In the genomic region with DNA sequence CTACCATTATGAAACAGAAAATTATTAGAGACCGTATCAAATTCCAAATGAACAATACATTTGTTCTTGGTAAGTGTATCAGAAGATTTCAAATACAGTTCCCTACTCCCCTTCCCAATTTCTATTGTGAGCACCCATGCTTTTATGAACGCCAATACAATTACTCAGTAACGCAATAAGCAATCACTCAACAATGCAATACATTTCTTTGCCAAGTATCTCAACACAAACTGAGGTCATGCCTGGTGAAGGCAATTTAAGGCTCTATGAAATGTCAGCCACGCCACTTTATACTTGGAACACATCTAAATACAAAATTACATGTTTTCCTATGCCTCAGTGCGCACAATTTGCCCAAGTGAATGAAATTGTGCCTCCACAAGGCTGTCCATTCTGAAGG, we compare ENCODE assay signal across 9 cellular contexts. TPM values are rescaled to one million over a fixed set of nuclear protein-coding genes. Genes with fewer than 3 reads are reported as not detected.
DNase-seq lines count a peak whose midpoint lies in the region; ATAC-seq and TF ChIP-seq lines count a peak whose summit lies in the region.
"Had no signal": no experiment of that assay in that cellular context is flagged by ENCODE, and none has a peak within 500 bp of the region (broad histone marks: within the 10 kb centered on the region; RNA-seq: fewer than 3 reads in every experiment).

No MANE protein-coding gene starts in this region.

- H3K27ac ChIP-seq in DOHH2 (ENCODE audit: low read depth, low read length) (peak overlapping the region; percentile 59), PC-9 (peak overlapping the region; percentile 64; the same call in 1 of the 2 replicates), esophagus (ENCODE audit: low read depth in 2 of 2, low read length in 1 of 2) (peak overlapping the region in 1 of 2 donors; percentile 80)
- H3K27ac ChIP-seq: SJSA1 had no signal

- no peaks in the 10 kb centered on the region for H3F3A ChIP-seq in DOHH2 (ENCODE audit: control insufficient read depth, insufficient read depth)
- no peaks in the 10 kb centered on the region for H3F3A ChIP-seq in PC-9 (ENCODE audit: insufficient read depth, low read depth)

- DNase-seq in PC-9 = no peak
- DNase-seq in osteocyte (ENCODE audit: extremely low spot score, unreplicated experiment) = no peak
- no peak for DNase-seq in anterior cingulate cortex (lab: John Stamatoyannopoulos, UW)

- H3K4me3 ChIP-seq in DOHH2 (ENCODE audit: low read length) (peak overlapping the region; percentile 77), PC-9 (peak overlapping the region; percentile 57; the same call in 1 of the 2 replicates), esophagus (ENCODE audit: low read depth in 1 of 2, low read length in 2 of 2) (peak overlapping the region; percentile 50 to 72)
- H3K4me3 ChIP-seq: SJSA1 had no signal

- H3K4me2 ChIP-seq in DOHH2 (ENCODE audit: low read length) (peak overlapping the region; percentile 73), PC-9 (peak overlapping the region; percentile 68)

- intact Hi-C loops in PC-9 (cut with micrococcal nuclease; ENCODE audit: unreplicated experiment) = loop anchor here (5.0 to 10.0 kb wide), 2 partner anchors 792 to 1904 kb away; no protein-coding TSS in a partner anchor

- H3K79me2 ChIP-seq in DOHH2 (ENCODE audit: control insufficient read depth, low read length) = 0 out of 2 replicates have a peak, but pooled peaks cover 2% of the 10 kb centered on the region
- H3K79me2 ChIP-seq in PC-9 (ENCODE audit: low read depth) = no peaks in the 10 kb centered on the region

- ATAC-seq in GM19395 (IDR thresholded peaks at IDR 0.05; ENCODE audit: unreplicated experiment) = no peak
- no peak for ATAC-seq in GM18502 (IDR thresholded peaks at IDR 0.05; ENCODE audit: poor library complexity, unreplicated experiment)
- no peak for ATAC-seq in HG02981 (IDR thresholded peaks at IDR 0.05; ENCODE audit: unreplicated experiment)

- no peaks in the 10 kb centered on the region for H3K9me3 ChIP-seq in DOHH2 (ENCODE audit: control insufficient read depth, insufficient read depth, low read length)
- no peaks in the 10 kb centered on the region for H3K9me3 ChIP-seq in PC-9 (ENCODE audit: insufficient read depth, low read depth)
- no peaks in the 10 kb centered on the region for H3K9me3 ChIP-seq in esophagus (ENCODE audit: control insufficient read depth in 2 of 2, insufficient read depth in 1 of 2, low read depth in 1 of 2, low read length in 1 of 2)
- H3K9me3 ChIP-seq: SJSA1 had no signal

- H3K36me3 Mint-ChIP-seq in osteocyte (ENCODE audit: unreplicated experiment) = no peaks in the 10 kb centered on the region

- peak overlapping the region; percentile 88 for H3K4me3 Mint-ChIP-seq in osteocyte (ENCODE audit: unreplicated experiment)

- TF ChIP-seq CTCF in DOHH2 (IDR thresholded peaks at IDR 0.05; ENCODE audit: low read depth, low read length, poor library complexity, severe bottlenecking) (no peak), PC-9 (conservative IDR thresholded peaks at IDR 0.05) (no peak), osteocyte (IDR thresholded peaks at IDR 0.05) (no peak)

- H3K36me3 ChIP-seq in DOHH2 (ENCODE audit: control insufficient read depth, low read length) (no peaks in the 10 kb centered on the region), PC-9 (ENCODE audit: low read depth) (no peaks in the 10 kb centered on the region), esophagus (ENCODE audit: control insufficient read depth in 2 of 2, insufficient read depth in 2 of 2, low read length in 1 of 2) (peaks cover 0 to 5% of the 10 kb centered on the region in 2 donors)
- H3K36me3 ChIP-seq: SJSA1 had no signal

- H3K27ac Mint-ChIP-seq in osteocyte (ENCODE audit: unreplicated experiment) = peak overlapping the region; percentile 60

- H3K4me1 ChIP-seq in DOHH2 (ENCODE audit: control insufficient read depth, low read length) (peaks cover 38% of the 10 kb centered on the region), PC-9 (replicated peaks; ENCODE audit: insufficient read depth) (no peaks in the 10 kb centered on the region), esophagus (ENCODE audit: control insufficient read depth in 2 of 2, insufficient read depth in 2 of 2, low read length in 1 of 2) (no peaks in the 10 kb centered on the region)
- H3K4me1 ChIP-seq: SJSA1 had no signal

- no TSS peak for BruUV-seq in PC-9 (replicated peaks; lab: Mats Ljungman, UMichigan)

- no peaks in the 10 kb centered on the region for H3K27me3 Mint-ChIP-seq in osteocyte (ENCODE audit: unreplicated experiment)

- H4K20me1 ChIP-seq in DOHH2 (ENCODE audit: control insufficient read depth, insufficient read depth, low read depth, low read length) = no peaks in the 10 kb centered on the region
- no peaks in the 10 kb centered on the region for H4K20me1 ChIP-seq in PC-9 (ENCODE audit: insufficient read depth)

- POLR2A ChIA-PET in PC-9 (lab: Charles Lee; ENCODE audit: unreplicated experiment) = no interaction called here

- H3K9me3 Mint-ChIP-seq in osteocyte (ENCODE audit: unreplicated experiment) = no peaks in the 10 kb centered on the region

- H3K9me2 ChIP-seq in DOHH2 (replicated peaks; ENCODE audit: control insufficient read depth, low read length) = no peaks in the 10 kb centered on the region
- H3K9me2 ChIP-seq in PC-9 (ENCODE audit: insufficient read depth) = no peaks in the 10 kb centered on the region

- 65 to 79% methylated on average over 5 of the region's 5 CpGs for WGBS in esophagus, 2 donors

- CTCF ChIA-PET in PC-9 (lab: Charles Lee) = interaction anchor here (0.6 kb wide), 1 partner anchor 825 kb away, joined by 5 read pairs; no protein-coding TSS in a partner anchor

- H3K27me3 ChIP-seq in DOHH2 (ENCODE audit: control insufficient read depth, low read length) (no peaks in the 10 kb centered on the region), PC-9 (ENCODE audit: insufficient read depth, low read depth) (no peaks in the 10 kb centered on the region), esophagus (ENCODE audit: control insufficient read depth in 1 of 2, insufficient read depth in 2 of 2, low read length in 2 of 2) (no peaks in the 10 kb centered on the region)
- H3K27me3 ChIP-seq: SJSA1 had no signal

- H3K4me1 Mint-ChIP-seq in osteocyte (ENCODE audit: unreplicated experiment) = peaks cover 13% of the 10 kb centered on the region

- no peak overlapping the region for H2AFZ ChIP-seq in PC-9

RNA-seq across cellular contexts. Expression of a gene that starts 0.7 kb away (rescaled TPM):
- total RNA-seq in PC-9 (2021) = 25.9 and 29.1 TPM in 2 replicates
- polyA plus RNA-seq in esophagus = 10 to 100 TPM in 1 of 2 donors, 1 to 10 TPM in 1; 6.6 to 25.5 TPM
- 14.4 and 15.6 TPM in 2 replicates for total RNA-seq in osteocyte
- total RNA-seq: SJSA1 had no signal
